3 cellular contexts compared by ENCODE assay signal in genomic region chr5:79201206-79201605, GRCh38.
TF ChIP-seq lines count a peak whose summit lies in the region.

No MANE protein-coding gene starts in this region.

TF ChIP-seq in A549, 52 proteins besides CTCF, POLR2A, EP300 and RAD21:
- TF ChIP-seq SREBF2 (IDR thresholded peaks at IDR 0.05): no peak
TF ChIP-seq in A549: peak in this region for 0.

TF ChIP-seq in HCT116, 20 proteins besides CTCF, POLR2A, EP300 and RAD21:
- TF ChIP-seq SIN3A (IDR thresholded peaks at IDR 0.05; ENCODE audit: low read depth) (no peak), ELF1 (IDR thresholded peaks at IDR 0.05; ENCODE audit: borderline replicate concordance, low read depth) (no peak), CEBPB (IDR thresholded peaks at IDR 0.05; ENCODE audit: low read depth) (no peak)

TF ChIP-seq in SK-N-SH, 30 proteins besides CTCF, POLR2A, EP300 and RAD21:
- TF ChIP-seq MXI1 (IDR thresholded peaks at IDR 0.05; ENCODE audit: low read depth, low read length): no peak
- peak; percentile 27; the same call in 1 of the 2 replicates for TF ChIP-seq FOSL2 (IDR thresholded peaks at IDR 0.05; ENCODE audit: borderline replicate concordance, low read depth)
- no peak for TF ChIP-seq GATA2 (CRISPR knock-in tag; IDR thresholded peaks at IDR 0.05)
- TF ChIP-seq FOXM1 (IDR thresholded peaks at IDR 0.05; ENCODE audit: low read depth): no peak
- no peak for TF ChIP-seq MEF2A (IDR thresholded peaks at IDR 0.05; ENCODE audit: borderline replicate concordance, low read depth)
- TF ChIP-seq POLR2AphosphoS5 (IDR thresholded peaks at IDR 0.05; ENCODE audit: low read depth, low read length): no peak
- no peak for TF ChIP-seq RFX5 (IDR thresholded peaks at IDR 0.05; ENCODE audit: low read length)
- TF ChIP-seq NFIC (IDR thresholded peaks at IDR 0.05; ENCODE audit: borderline replicate concordance): no peak
- no peak for TF ChIP-seq FOXJ3 (CRISPR knock-in tag; IDR thresholded peaks at IDR 0.05)
- TF ChIP-seq ZBTB33 (IDR thresholded peaks at IDR 0.05; ENCODE audit: borderline replicate concordance, low read depth): no peak
- TF ChIP-seq YY1 (IDR thresholded peaks at IDR 0.05; ENCODE audit: low read depth): no peak
- TF ChIP-seq REST (IDR thresholded peaks at IDR 0.05; ENCODE audit: low read depth, low read length): no peak
- TF ChIP-seq TAF1 (IDR thresholded peaks at IDR 0.05; ENCODE audit: borderline replicate concordance, low read depth, low read length): no peak
- 0 out of 2 replicates have a peak, but pooled peaks have one; percentile 9 for TF ChIP-seq TCF12 (IDR thresholded peaks at IDR 0.05)
- 0 out of 2 replicates have a peak, but pooled peaks have one; percentile 33 for TF ChIP-seq PBX3 (IDR thresholded peaks at IDR 0.05)
- no peak for TF ChIP-seq SMC3 (IDR thresholded peaks at IDR 0.05; ENCODE audit: low read depth, low read length)
- peak; percentile 29; the same call in 1 of the 2 replicates for TF ChIP-seq JUND (IDR thresholded peaks at IDR 0.05)
- TF ChIP-seq ELF1 (IDR thresholded peaks at IDR 0.05): no peak
- no peak for TF ChIP-seq MAX (IDR thresholded peaks at IDR 0.05; ENCODE audit: low read depth)
